1 cellular context compared by ENCODE assay signal in the genomic region with DNA sequence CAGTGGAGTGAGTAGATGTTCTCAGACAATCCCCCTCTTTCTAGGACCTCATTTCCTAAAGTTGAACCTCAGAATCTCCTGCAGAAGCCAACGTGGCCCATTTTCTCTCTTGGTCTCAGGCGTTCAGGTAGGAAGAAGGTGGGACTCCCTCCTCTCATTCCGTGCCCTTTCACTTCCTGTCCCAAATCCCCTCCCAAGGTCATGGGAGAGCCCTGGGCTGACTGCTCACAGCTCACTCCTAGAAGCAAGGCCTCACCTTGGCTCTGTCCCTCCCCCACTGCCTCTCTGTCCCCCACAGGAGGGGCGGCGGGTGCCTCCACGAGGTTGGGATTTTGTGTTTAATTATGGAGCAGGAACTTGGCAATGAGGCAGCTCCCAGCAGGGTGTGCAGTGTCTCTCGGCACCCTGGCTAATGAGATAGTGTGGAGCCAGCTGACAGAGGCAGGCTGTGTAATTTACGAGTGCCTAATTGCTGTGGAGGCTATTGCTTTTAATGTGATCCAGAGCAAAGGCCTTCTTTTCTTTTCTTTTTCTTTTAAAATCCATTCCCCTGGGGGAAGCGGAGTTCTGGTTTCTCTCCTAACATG.
A peak's percentile ranks its signal among the peaks of the same experiment; 100 is the strongest.
TF ChIP-seq lines count a peak whose summit lies in the region.

No MANE protein-coding gene starts in this region.

TF ChIP-seq in HEK293, 187 proteins besides CTCF, POLR2A, EP300 and RAD21 (continued from another document):
- TF ChIP-seq, protein P1, sequence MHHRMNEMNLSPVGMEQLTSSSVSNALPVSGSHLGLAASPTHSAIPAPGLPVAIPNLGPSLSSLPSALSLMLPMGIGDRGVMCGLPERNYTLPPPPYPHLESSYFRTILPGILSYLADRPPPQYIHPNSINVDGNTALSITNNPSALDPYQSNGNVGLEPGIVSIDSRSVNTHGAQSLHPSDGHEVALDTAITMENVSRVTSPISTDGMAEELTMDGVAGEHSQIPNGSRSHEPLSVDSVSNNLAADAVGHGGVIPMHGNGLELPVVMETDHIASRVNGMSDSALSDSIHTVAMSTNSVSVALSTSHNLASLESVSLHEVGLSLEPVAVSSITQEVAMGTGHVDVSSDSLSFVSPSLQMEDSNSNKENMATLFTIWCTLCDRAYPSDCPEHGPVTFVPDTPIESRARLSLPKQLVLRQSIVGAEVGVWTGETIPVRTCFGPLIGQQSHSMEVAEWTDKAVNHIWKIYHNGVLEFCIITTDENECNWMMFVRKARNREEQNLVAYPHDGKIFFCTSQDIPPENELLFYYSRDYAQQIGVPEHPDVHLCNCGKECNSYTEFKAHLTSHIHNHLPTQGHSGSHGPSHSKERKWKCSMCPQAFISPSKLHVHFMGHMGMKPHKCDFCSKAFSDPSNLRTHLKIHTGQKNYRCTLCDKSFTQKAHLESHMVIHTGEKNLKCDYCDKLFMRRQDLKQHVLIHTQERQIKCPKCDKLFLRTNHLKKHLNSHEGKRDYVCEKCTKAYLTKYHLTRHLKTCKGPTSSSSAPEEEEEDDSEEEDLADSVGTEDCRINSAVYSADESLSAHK (tag by site-specific recombination; IDR thresholded peaks at IDR 0.05), result peak; percentile 51; the same call in 1 of the 2 replicates
- TF ChIP-seq BCL11B (tag by site-specific recombination; IDR thresholded peaks at IDR 0.05; ENCODE audit: low read depth) (peak; percentile 62; the same call in 1 of the 2 replicates), ZNF530 (tag by site-specific recombination; IDR thresholded peaks at IDR 0.05; ENCODE audit: low read depth) (no peak), SP7 (tag by site-specific recombination; IDR thresholded peaks at IDR 0.05) (peak; percentile 100), ZSCAN23 (tag by site-specific recombination; IDR thresholded peaks at IDR 0.05) (no peak), ZNF76 (tag by site-specific recombination; IDR thresholded peaks at IDR 0.05; ENCODE audit: borderline replicate concordance, low read depth) (0 out of 2 replicates have a peak, but pooled peaks have one; percentile 45), ZSCAN30 (tag by site-specific recombination; IDR thresholded peaks at IDR 0.05) (peak; percentile 69; the same call in 1 of the 2 replicates), YY1 (tag by site-specific recombination; IDR thresholded peaks at IDR 0.05) (peak; percentile 55; the same call in 1 of the 2 replicates), ZFP3 (tag by site-specific recombination; IDR thresholded peaks at IDR 0.05; ENCODE audit: low read depth) (no peak), ZNF423 (tag by site-specific recombination; IDR thresholded peaks at IDR 0.05) (peak; percentile 97), RBAK (tag by site-specific recombination; IDR thresholded peaks at IDR 0.05) (no peak), ZNF366 (tag by site-specific recombination; conservative IDR thresholded peaks at IDR 0.05) (peak; percentile 56), EGR2 (tag by site-specific recombination; IDR thresholded peaks at IDR 0.05; ENCODE audit: low read depth) (0 out of 2 replicates have a peak, but pooled peaks have one; percentile 34), ZNF596 (tag by site-specific recombination; IDR thresholded peaks at IDR 0.05) (peak; percentile 76), ZNF311 (tag by site-specific recombination; IDR thresholded peaks at IDR 0.05; ENCODE audit: borderline replicate concordance) (no peak), TRIM28 (IDR thresholded peaks at IDR 0.05; ENCODE audit: borderline replicate concordance, low read length) (peak; percentile 76), ZNF138 (tag by site-specific recombination; IDR thresholded peaks at IDR 0.05; ENCODE audit: borderline replicate concordance) (no peak), ZNF560 (tag by site-specific recombination; IDR thresholded peaks at IDR 0.05; ENCODE audit: borderline replicate concordance) (no peak), MEIS1 (CRISPR knock-in tag; IDR thresholded peaks at IDR 0.05; ENCODE audit: borderline replicate concordance) (peak; percentile 54; the same call in 1 of the 2 replicates), BCL11A (tag by site-specific recombination; IDR thresholded peaks at IDR 0.05; ENCODE audit: low read depth) (0 out of 2 replicates have a peak, but pooled peaks have one; percentile 26), FEZF1 (tag by site-specific recombination; IDR thresholded peaks at IDR 0.05) (peak; percentile 77), KLF1 (tag by site-specific recombination; IDR thresholded peaks at IDR 0.05) (peak; percentile 44; the same call in 1 of the 2 replicates), ZNF341 (tag by site-specific recombination; IDR thresholded peaks at IDR 0.05; ENCODE audit: low read depth) (peak; percentile 40; the same call in 1 of the 2 replicates), ZBTB8A (tag by site-specific recombination; IDR thresholded peaks at IDR 0.05) (peak; percentile 50), ZNF133 (tag by site-specific recombination; IDR thresholded peaks at IDR 0.05) (no peak), ZNF843 (tag by site-specific recombination; IDR thresholded peaks at IDR 0.05) (peak; percentile 81), ZNF677 (tag by site-specific recombination; IDR thresholded peaks at IDR 0.05) (no peak), ZBTB17 (tag by site-specific recombination; IDR thresholded peaks at IDR 0.05) (peak; percentile 72)
- TF ChIP-seq, protein P2, sequence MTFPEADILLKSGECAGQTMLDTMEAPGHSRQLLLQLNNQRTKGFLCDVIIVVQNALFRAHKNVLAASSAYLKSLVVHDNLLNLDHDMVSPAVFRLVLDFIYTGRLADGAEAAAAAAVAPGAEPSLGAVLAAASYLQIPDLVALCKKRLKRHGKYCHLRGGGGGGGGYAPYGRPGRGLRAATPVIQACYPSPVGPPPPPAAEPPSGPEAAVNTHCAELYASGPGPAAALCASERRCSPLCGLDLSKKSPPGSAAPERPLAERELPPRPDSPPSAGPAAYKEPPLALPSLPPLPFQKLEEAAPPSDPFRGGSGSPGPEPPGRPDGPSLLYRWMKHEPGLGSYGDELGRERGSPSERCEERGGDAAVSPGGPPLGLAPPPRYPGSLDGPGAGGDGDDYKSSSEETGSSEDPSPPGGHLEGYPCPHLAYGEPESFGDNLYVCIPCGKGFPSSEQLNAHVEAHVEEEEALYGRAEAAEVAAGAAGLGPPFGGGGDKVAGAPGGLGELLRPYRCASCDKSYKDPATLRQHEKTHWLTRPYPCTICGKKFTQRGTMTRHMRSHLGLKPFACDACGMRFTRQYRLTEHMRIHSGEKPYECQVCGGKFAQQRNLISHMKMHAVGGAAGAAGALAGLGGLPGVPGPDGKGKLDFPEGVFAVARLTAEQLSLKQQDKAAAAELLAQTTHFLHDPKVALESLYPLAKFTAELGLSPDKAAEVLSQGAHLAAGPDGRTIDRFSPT (tag by site-specific recombination; IDR thresholded peaks at IDR 0.05), result no peak
- TF ChIP-seq, protein P3, sequence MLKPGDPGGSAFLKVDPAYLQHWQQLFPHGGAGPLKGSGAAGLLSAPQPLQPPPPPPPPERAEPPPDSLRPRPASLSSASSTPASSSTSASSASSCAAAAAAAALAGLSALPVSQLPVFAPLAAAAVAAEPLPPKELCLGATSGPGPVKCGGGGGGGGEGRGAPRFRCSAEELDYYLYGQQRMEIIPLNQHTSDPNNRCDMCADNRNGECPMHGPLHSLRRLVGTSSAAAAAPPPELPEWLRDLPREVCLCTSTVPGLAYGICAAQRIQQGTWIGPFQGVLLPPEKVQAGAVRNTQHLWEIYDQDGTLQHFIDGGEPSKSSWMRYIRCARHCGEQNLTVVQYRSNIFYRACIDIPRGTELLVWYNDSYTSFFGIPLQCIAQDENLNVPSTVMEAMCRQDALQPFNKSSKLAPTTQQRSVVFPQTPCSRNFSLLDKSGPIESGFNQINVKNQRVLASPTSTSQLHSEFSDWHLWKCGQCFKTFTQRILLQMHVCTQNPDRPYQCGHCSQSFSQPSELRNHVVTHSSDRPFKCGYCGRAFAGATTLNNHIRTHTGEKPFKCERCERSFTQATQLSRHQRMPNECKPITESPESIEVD (tag by site-specific recombination; IDR thresholded peaks at IDR 0.05), result peak; percentile 91
- TF ChIP-seq, protein P4, sequence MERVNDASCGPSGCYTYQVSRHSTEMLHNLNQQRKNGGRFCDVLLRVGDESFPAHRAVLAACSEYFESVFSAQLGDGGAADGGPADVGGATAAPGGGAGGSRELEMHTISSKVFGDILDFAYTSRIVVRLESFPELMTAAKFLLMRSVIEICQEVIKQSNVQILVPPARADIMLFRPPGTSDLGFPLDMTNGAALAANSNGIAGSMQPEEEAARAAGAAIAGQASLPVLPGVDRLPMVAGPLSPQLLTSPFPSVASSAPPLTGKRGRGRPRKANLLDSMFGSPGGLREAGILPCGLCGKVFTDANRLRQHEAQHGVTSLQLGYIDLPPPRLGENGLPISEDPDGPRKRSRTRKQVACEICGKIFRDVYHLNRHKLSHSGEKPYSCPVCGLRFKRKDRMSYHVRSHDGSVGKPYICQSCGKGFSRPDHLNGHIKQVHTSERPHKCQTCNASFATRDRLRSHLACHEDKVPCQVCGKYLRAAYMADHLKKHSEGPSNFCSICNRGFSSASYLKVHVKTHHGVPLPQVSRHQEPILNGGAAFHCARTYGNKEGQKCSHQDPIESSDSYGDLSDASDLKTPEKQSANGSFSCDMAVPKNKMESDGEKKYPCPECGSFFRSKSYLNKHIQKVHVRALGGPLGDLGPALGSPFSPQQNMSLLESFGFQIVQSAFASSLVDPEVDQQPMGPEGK (tag by site-specific recombination; IDR thresholded peaks at IDR 0.05), result peak; percentile 90
- TF ChIP-seq, protein P5, sequence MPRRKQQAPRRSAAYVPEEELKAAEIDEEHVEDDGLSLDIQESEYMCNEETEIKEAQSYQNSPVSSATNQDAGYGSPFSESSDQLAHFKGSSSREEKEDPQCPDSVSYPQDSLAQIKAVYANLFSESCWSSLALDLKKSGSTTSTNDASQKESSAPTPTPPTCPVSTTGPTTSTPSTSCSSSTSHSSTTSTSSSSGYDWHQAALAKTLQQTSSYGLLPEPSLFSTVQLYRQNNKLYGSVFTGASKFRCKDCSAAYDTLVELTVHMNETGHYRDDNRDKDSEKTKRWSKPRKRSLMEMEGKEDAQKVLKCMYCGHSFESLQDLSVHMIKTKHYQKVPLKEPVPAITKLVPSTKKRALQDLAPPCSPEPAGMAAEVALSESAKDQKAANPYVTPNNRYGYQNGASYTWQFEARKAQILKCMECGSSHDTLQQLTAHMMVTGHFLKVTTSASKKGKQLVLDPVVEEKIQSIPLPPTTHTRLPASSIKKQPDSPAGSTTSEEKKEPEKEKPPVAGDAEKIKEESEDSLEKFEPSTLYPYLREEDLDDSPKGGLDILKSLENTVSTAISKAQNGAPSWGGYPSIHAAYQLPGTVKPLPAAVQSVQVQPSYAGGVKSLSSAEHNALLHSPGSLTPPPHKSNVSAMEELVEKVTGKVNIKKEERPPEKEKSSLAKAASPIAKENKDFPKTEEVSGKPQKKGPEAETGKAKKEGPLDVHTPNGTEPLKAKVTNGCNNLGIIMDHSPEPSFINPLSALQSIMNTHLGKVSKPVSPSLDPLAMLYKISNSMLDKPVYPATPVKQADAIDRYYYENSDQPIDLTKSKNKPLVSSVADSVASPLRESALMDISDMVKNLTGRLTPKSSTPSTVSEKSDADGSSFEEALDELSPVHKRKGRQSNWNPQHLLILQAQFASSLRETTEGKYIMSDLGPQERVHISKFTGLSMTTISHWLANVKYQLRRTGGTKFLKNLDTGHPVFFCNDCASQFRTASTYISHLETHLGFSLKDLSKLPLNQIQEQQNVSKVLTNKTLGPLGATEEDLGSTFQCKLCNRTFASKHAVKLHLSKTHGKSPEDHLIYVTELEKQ (tag by site-specific recombination; IDR thresholded peaks at IDR 0.05; ENCODE audit: borderline replicate concordance), result peak; percentile 78
- TF ChIP-seq, protein P6, sequence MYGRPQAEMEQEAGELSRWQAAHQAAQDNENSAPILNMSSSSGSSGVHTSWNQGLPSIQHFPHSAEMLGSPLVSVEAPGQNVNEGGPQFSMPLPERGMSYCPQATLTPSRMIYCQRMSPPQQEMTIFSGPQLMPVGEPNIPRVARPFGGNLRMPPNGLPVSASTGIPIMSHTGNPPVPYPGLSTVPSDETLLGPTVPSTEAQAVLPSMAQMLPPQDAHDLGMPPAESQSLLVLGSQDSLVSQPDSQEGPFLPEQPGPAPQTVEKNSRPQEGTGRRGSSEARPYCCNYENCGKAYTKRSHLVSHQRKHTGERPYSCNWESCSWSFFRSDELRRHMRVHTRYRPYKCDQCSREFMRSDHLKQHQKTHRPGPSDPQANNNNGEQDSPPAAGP (tag by site-specific recombination; IDR thresholded peaks at IDR 0.05), result peak; percentile 92
